Comparison of ENCODE assay signal across 25 cellular contexts in genomic region chr3:71949403-71949802, GRCh38.
DNase-seq lines count a peak whose midpoint lies in the region; ATAC-seq and TF ChIP-seq lines count a peak whose summit lies in the region.
"Had no signal": no experiment of that assay in that cellular context is flagged by ENCODE, and none has a peak within 500 bp of the region (broad histone marks: within the 10 kb centered on the region; RNA-seq: fewer than 3 reads in every experiment).

No MANE protein-coding gene starts in this region.

- H2AK5ac ChIP-seq in mesenchymal stem cell (ENCODE audit: low read length, severe bottlenecking), result no peak overlapping the region

- H3K9ac ChIP-seq in mesenchymal stem cell (ENCODE audit: low read length), result no peak overlapping the region
- H3K9ac ChIP-seq: KMS-11 had no signal

- CTCF ChIA-PET in A673 (lab: Charles Lee), result no interaction called here

- no peak overlapping the region for H3K14ac ChIP-seq in mesenchymal stem cell (ENCODE audit: low read length in 2 of 2)

- no TSS peak for BruUV-seq in A673 (replicated peaks; lab: Mats Ljungman, UMichigan)

- TF ChIP-seq POLR2A in NB4 (IDR thresholded peaks at IDR 0.05; ENCODE audit: extremely low read depth, insufficient read length) (no peak), breast epithelium (IDR thresholded peaks at IDR 0.05) (no peak), right lobe of liver (IDR thresholded peaks at IDR 0.05) (no peak)

- no peaks in the 10 kb centered on the region for H3K9me3 ChIP-seq in A673 (ENCODE audit: low read depth, low read length, poor library complexity, severe bottlenecking)
- no peaks in the 10 kb centered on the region for H3K9me3 ChIP-seq in mesenchymal stem cell (ENCODE audit: control insufficient read depth, low read length)
- H3K9me3 ChIP-seq in breast epithelium, result no peaks in the 10 kb centered on the region
- no peaks in the 10 kb centered on the region for H3K9me3 ChIP-seq in right lobe of liver
- H3K9me3 ChIP-seq: A549, MG63, Peyer's patch, SJSA1 had no signal

- no peaks in the 10 kb centered on the region for H3K36me3 ChIP-seq in A673 (ENCODE audit: insufficient read depth, low read length, poor library complexity, severe bottlenecking)
- H3K36me3 ChIP-seq in mesenchymal stem cell (ENCODE audit: control insufficient read depth in 1 of 2, insufficient read depth in 2 of 2, low read depth in 1 of 2, low read length in 2 of 2), result no peaks in the 10 kb centered on the region
- no peaks in the 10 kb centered on the region for H3K36me3 ChIP-seq in breast epithelium
- H3K36me3 ChIP-seq in H7 (replicated peaks; ENCODE audit: control insufficient read depth, insufficient read depth, low read length), result no peaks in the 10 kb centered on the region
- H3K36me3 ChIP-seq in right lobe of liver, result no peaks in the 10 kb centered on the region
- H3K36me3 ChIP-seq: MG63, Peyer's patch, SJSA1 had no signal

- H4K8ac ChIP-seq in mesenchymal stem cell (ENCODE audit: low read length), result no peak overlapping the region

- no peak overlapping the region for H3K4ac ChIP-seq in mesenchymal stem cell (ENCODE audit: low read depth in 1 of 2, low read length in 2 of 2)

- ATAC-seq in right lobe of liver, result no peak
- ATAC-seq: A549; CD8-positive, alpha-beta T cell; Right ventricle myocardium inferior had no signal

- 53% methylated on average over 2 of the region's 3 CpGs for WGBS in mesenchymal stem cell
- WGBS in right lobe of liver (ENCODE audit: insufficient coverage, low coverage, low lambda C conversion rate, missing lambda C conversion rate), result 63% methylated on average over 3 of the region's 3 CpGs

- H2BK12ac ChIP-seq in mesenchymal stem cell (ENCODE audit: low read length in 2 of 2), result no peak overlapping the region

- H3K4me3 ChIP-seq in A673 (ENCODE audit: low read depth, low read length, poor library complexity, severe bottlenecking) (no peak overlapping the region), NB4 (ENCODE audit: low read depth, low read length) (no peak overlapping the region), mesenchymal stem cell (ENCODE audit: insufficient read depth in 1 of 2, low read depth in 1 of 2, low read length in 2 of 2) (no peak overlapping the region), breast epithelium (no peak overlapping the region), H7 (ENCODE audit: insufficient read depth, low read depth, low read length) (no peak overlapping the region), right lobe of liver (no peak overlapping the region)
- H3K4me3 ChIP-seq: A549, MG63, Peyer's patch, SJSA1 had no signal

- H3K27ac ChIP-seq in A673 (ENCODE audit: low read depth, low read length, poor library complexity, severe bottlenecking), result no peak overlapping the region
- no peak overlapping the region for H3K27ac ChIP-seq in mesenchymal stem cell (ENCODE audit: low read length, poor library complexity, severe bottlenecking)
- H3K27ac ChIP-seq in breast epithelium, result no peak overlapping the region
- H3K27ac ChIP-seq in right lobe of liver, result no peak overlapping the region
- H3K27ac ChIP-seq: A549, KMS-11, Peyer's patch, SJSA1 had no signal

- H3K27me3 ChIP-seq in A673 (replicated peaks; ENCODE audit: insufficient read depth, low read depth, low read length, poor library complexity) (no peaks in the 10 kb centered on the region), mesenchymal stem cell (ENCODE audit: control insufficient read depth in 1 of 2, insufficient read depth in 1 of 2, low read length in 2 of 2) (peaks cover 58 to 63% of the 10 kb centered on the region in 2 experiments), breast epithelium (no peaks in the 10 kb centered on the region), H7 (ENCODE audit: control insufficient read depth, insufficient read depth, low read length) (no peaks in the 10 kb centered on the region; the same call in 1 of the 2 replicates), right lobe of liver (no peaks in the 10 kb centered on the region)
- H3K27me3 ChIP-seq: MG63, Peyer's patch, SJSA1 had no signal

- no peak overlapping the region for H3K18ac ChIP-seq in mesenchymal stem cell (ENCODE audit: low read depth in 1 of 2, low read length in 2 of 2)

- DNase-seq in A673 (ENCODE audit: low spot score) (peak; percentile 22), Daoy (ENCODE audit: low read depth) (peak; percentile 52), NB4 (ENCODE audit: low read depth) (peak; percentile 17), mesenchymal stem cell (peak; percentile 7), breast epithelium (ENCODE audit: low spot score in 2 of 2) (no peak), H7 (no peak), right lobe of liver (no peak)
- DNase-seq in activated naive CD4-positive, alpha-beta T cell (lab: John Stamatoyannopoulos, UW), result no peak
- DNase-seq: C1 segment of cervical spinal cord; CD8-positive, alpha-beta T cell; GDM1; H9; MG63; NCI-H1092; NCI-H146; NCI-H2029; NCI-H2171; NCI-H345; NCI-H524; Peyer's patch; T-helper 1 cell had no signal

- H2BK120ac ChIP-seq in mesenchymal stem cell (ENCODE audit: low read depth, low read length), result no peak overlapping the region

- no peak for TF ChIP-seq CTCF in A673 (conservative IDR thresholded peaks at IDR 0.05; ENCODE audit: low read depth, low read length)
- TF ChIP-seq CTCF in NB4 (IDR thresholded peaks at IDR 0.05; ENCODE audit: low read depth, low read length), result no peak
- TF ChIP-seq CTCF in breast epithelium (IDR thresholded peaks at IDR 0.05), result no peak
- no peak for TF ChIP-seq CTCF in right lobe of liver (IDR thresholded peaks at IDR 0.05)

- no peak overlapping the region for H4K91ac ChIP-seq in mesenchymal stem cell (ENCODE audit: low read length)

- H3K79me1 ChIP-seq in mesenchymal stem cell (replicated peaks; ENCODE audit: low read length, poor library complexity, severe bottlenecking), result no peaks in the 10 kb centered on the region

- intact Hi-C loops in A673 (cut with micrococcal nuclease; ENCODE audit: unreplicated experiment), result no loop called here
- intact Hi-C loops in breast epithelium (cut with DNase I; ENCODE audit: low total_unique reads), result no loop called here
- intact Hi-C loops in right lobe of liver (cut with DNase I), result no loop called here

- POLR2A ChIA-PET in A673 (lab: Charles Lee; ENCODE audit: low non-redundant PET), result no interaction called here

- H2AFZ ChIP-seq in mesenchymal stem cell (ENCODE audit: low read depth, low read length), result no peak overlapping the region

- no peak overlapping the region for H2BK5ac ChIP-seq in mesenchymal stem cell (ENCODE audit: low read depth, low read length, poor library complexity, severe bottlenecking)

- H3K4me1 ChIP-seq in A673 (ENCODE audit: insufficient read depth, low read length, poor library complexity, severe bottlenecking) (no peaks in the 10 kb centered on the region), mesenchymal stem cell (ENCODE audit: control insufficient read depth, insufficient read depth, low read depth, low read length) (no peaks in the 10 kb centered on the region), breast epithelium (no peaks in the 10 kb centered on the region), right lobe of liver (no peaks in the 10 kb centered on the region)
- H3K4me1 ChIP-seq: A549, Peyer's patch, SJSA1 had no signal

- no peak overlapping the region for H3K23ac ChIP-seq in mesenchymal stem cell (ENCODE audit: low read length in 2 of 2)

- no peak overlapping the region for H3K4me2 ChIP-seq in mesenchymal stem cell (ENCODE audit: low read length, poor library complexity, severe bottlenecking)
- H3K4me2 ChIP-seq: A549, KMS-11 had no signal

- no peak overlapping the region for H2BK15ac ChIP-seq in mesenchymal stem cell (ENCODE audit: low read depth, poor library complexity, severe bottlenecking)

Comparison
In these comparisons a context has a peak if more than half of its experiments do, and no peak if none do; other contexts are left out.
1. DNase-seq: peak in A673 (single experiment), Daoy (single experiment), NB4 (single experiment) and mesenchymal stem cell (single experiment); none in breast epithelium (0 of 2), H7 (single experiment), right lobe of liver (0 of 3) and activated naive CD4-positive, alpha-beta T cell (0 of 4).